In the genomic region with DNA sequence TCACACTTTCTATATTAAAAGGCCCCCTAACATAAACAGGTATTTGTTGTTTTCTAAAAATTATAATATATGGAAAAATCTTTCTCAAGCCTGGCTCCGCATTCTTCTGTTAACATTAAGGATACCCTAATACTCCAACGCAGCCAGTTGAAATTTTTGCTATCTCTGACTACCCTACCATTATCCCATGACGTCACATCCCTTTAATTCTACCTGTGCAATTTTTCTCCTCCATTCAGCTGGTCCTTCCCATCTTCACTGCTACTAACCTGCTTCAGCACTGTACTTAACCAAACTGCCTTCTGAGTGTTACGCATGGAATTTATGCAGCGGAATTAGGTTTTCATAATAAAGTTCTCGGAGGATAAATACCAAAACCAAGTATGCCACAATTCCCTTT, we compare ENCODE assay signal across 10 cellular contexts. TPM values are rescaled to one million over a fixed set of nuclear protein-coding genes. Genes with fewer than 3 reads are reported as not detected.
DNase-seq lines count a peak whose midpoint lies in the region; ATAC-seq, FAIRE-seq and TF ChIP-seq lines count a peak whose summit lies in the region.
"Had no signal": no experiment of that assay in that cellular context is flagged by ENCODE, and none has a peak within 500 bp of the region (broad histone marks: within the 10 kb centered on the region; RNA-seq: fewer than 3 reads in every experiment).

No MANE protein-coding gene starts in this region.

- H4K20me1 ChIP-seq in K562 (replicated peaks; ENCODE audit: control insufficient read depth, insufficient read depth, low read length), result no peaks in the 10 kb centered on the region

- TF ChIP-seq RAD21 in K562 (CRISPR knock-in tag; conservative IDR thresholded peaks at IDR 0.05 in 1 of 2, IDR thresholded peaks at IDR 0.05 in 1 of 2), result no peak

- no peak for TF ChIP-seq CTCF in K562 (IDR thresholded peaks at IDR 0.05 in 2 of 3, conservative IDR thresholded peaks at IDR 0.05 in 1 of 3; ENCODE audit: insufficient read depth in 2 of 3, low read depth in 1 of 3, low read length in 3 of 3)

- H3K79me2 ChIP-seq in K562 (ENCODE audit: control insufficient read depth, insufficient read depth, low read length), result peaks cover 24% of the 10 kb centered on the region

- DNase-seq in stimulated activated naive CD8-positive, alpha-beta T cell treated with anti-CD3 and anti-CD28 coated beads, Interleukin-15, Interleukin-2, amounts not matched to agents 100 U/mL and 50 U/mL, for 24 hours, result no peak
- no peak for DNase-seq in K562 (ENCODE audit: extremely low read depth in 1 of 4, low spot score in 3 of 4)
- no peak for DNase-seq in Ammon's horn (ENCODE audit: low spot score)
- DNase-seq in NCI-H1417 (lab: John Stamatoyannopoulos, UW), result no peak
- DNase-seq: retina had no signal

- POLR2A ChIA-PET in K562 (lab: Yijun Ruan, JAX), result interaction anchor here (0.7 kb wide), 1 partner anchor 10 kb away, joined by 3 read pairs; no protein-coding TSS in a partner anchor

- H3K4me3 ChIP-seq in K562 (peak overlapping the region; percentile 91), mucosa of rectum (ENCODE audit: low read length in 2 of 2) (peak overlapping the region; percentile 95 to 100)

- TF ChIP-seq EP300 in K562 (IDR thresholded peaks at IDR 0.05; ENCODE audit: low read length), result no peak

- H3K4me2 ChIP-seq in K562 (ENCODE audit: insufficient read depth, low read length), result peak overlapping the region; percentile 93

- peak overlapping the region; percentile 93 for H3K27ac ChIP-seq in K562 (ENCODE audit: extremely low read depth, low read depth, low read length)
- H3K27ac ChIP-seq in mucosa of rectum (ENCODE audit: low read depth in 2 of 2, low read length in 2 of 2), result no peak overlapping the region

- CTCF ChIA-PET in K562 (lab: Yijun Ruan, JAX; ENCODE audit: low intra/inter-chr PET ratio), result no interaction called here

- no peaks in the 10 kb centered on the region for H3K27me3 ChIP-seq in K562 (ENCODE audit: control insufficient read depth in 2 of 2, insufficient read depth in 2 of 2, low read length in 2 of 2)
- no peaks in the 10 kb centered on the region for H3K27me3 ChIP-seq in mucosa of rectum (ENCODE audit: control insufficient read depth in 2 of 2, insufficient read depth in 2 of 2, low read length in 2 of 2)

- H3K4me1 Mint-ChIP-seq in stimulated activated naive CD8-positive, alpha-beta T cell treated with anti-CD3 and anti-CD28 coated beads, Interleukin-15, Interleukin-2, amounts not matched to agents 100 ng/mL and 50 ng/mL, for 24 hours (ENCODE audit: low read depth), result peaks cover 52% of the 10 kb centered on the region

- no TSS peak for BruUV-seq in K562 (replicated peaks; lab: Mats Ljungman, UMichigan)

- ATAC-seq in stimulated activated naive CD8-positive, alpha-beta T cell treated with anti-CD3 and anti-CD28 coated beads, Interleukin-15, Interleukin-2, amounts not matched to agents 100 U/mL and 50 U/mL, for 24 hours, result no peak
- ATAC-seq in K562 (no peak), HG02623 (IDR thresholded peaks at IDR 0.05; ENCODE audit: unreplicated experiment) (no peak), HG02571 (IDR thresholded peaks at IDR 0.05; ENCODE audit: unreplicated experiment) (no peak)

- H3K36me3 Mint-ChIP-seq in stimulated activated naive CD8-positive, alpha-beta T cell treated with anti-CD3 and anti-CD28 coated beads, Interleukin-15, Interleukin-2, amounts not matched to agents 100 ng/mL and 50 ng/mL, for 24 hours (ENCODE audit: low read depth), result peaks cover 14% of the 10 kb centered on the region

- H3K36me3 ChIP-seq in K562 (ENCODE audit: control insufficient read depth, insufficient read depth, low read length) (peaks cover 18% of the 10 kb centered on the region; the same call in 1 of the 3 replicates), mucosa of rectum (ENCODE audit: control insufficient read depth in 2 of 2, insufficient read depth in 2 of 2, low read length in 2 of 2) (no peaks in the 10 kb centered on the region)

- H2AFZ ChIP-seq in K562 (ENCODE audit: low read depth, low read length), result 0 out of 2 replicates have a peak overlapping the region, but pooled peaks have one; percentile 44

- 35% methylated on average over 6 of the region's 6 CpGs for WGBS in K562 (ENCODE audit: insufficient coverage, low coverage, missing lambda C conversion rate)

- no peaks in the 10 kb centered on the region for H3K9me1 ChIP-seq in K562 (ENCODE audit: control insufficient read depth, insufficient read depth, low read length)

- H3K9me3 Mint-ChIP-seq in stimulated activated naive CD8-positive, alpha-beta T cell treated with anti-CD3 and anti-CD28 coated beads, Interleukin-15, Interleukin-2, amounts not matched to agents 100 ng/mL and 50 ng/mL, for 24 hours, result no peaks in the 10 kb centered on the region

- H3K27me3 Mint-ChIP-seq in stimulated activated naive CD8-positive, alpha-beta T cell treated with anti-CD3 and anti-CD28 coated beads, Interleukin-15, Interleukin-2, amounts not matched to agents 100 ng/mL and 50 ng/mL, for 24 hours, result no peaks in the 10 kb centered on the region

- peak overlapping the region; percentile 97 for H3K27ac Mint-ChIP-seq in stimulated activated naive CD8-positive, alpha-beta T cell treated with anti-CD3 and anti-CD28 coated beads, Interleukin-15, Interleukin-2, amounts not matched to agents 100 ng/mL and 50 ng/mL, for 24 hours

- intact Hi-C loops in K562 (cut with micrococcal nuclease), result no loop called here

- FAIRE-seq in K562 (lab: Jason Lieb, UNC), result peak; percentile 67
- FAIRE-seq: G401.6 had no signal

- no peaks in the 10 kb centered on the region for H3K9me3 ChIP-seq in K562 (replicated peaks; ENCODE audit: control insufficient read depth, insufficient read depth, low read depth, low read length)
- H3K9me3 ChIP-seq in mucosa of rectum (ENCODE audit: control insufficient read depth in 2 of 2, low read length in 2 of 2), result no peaks in the 10 kb centered on the region

- peaks cover 3 to 6% of the 10 kb centered on the region in 2 experiments; a peak in 3 of 5 replicates for H3K4me1 ChIP-seq in K562 (replicated peaks in 1 of 2; ENCODE audit: control insufficient read depth in 2 of 2, insufficient read depth in 2 of 2, low read length in 2 of 2)
- peaks cover 6 to 10% of the 10 kb centered on the region in 2 donors for H3K4me1 ChIP-seq in mucosa of rectum (ENCODE audit: control insufficient read depth in 2 of 2, insufficient read depth in 2 of 2, low read length in 2 of 2)

- in situ Hi-C loops in K562 (cut with MboI), result no loop called here

- TF ChIP-seq POLR2A in K562 (conservative IDR thresholded peaks at IDR 0.05), result no peak

- H3K4me3 Mint-ChIP-seq in stimulated activated naive CD8-positive, alpha-beta T cell treated with anti-CD3 and anti-CD28 coated beads, Interleukin-15, Interleukin-2, amounts not matched to agents 100 ng/mL and 50 ng/mL, for 24 hours, result peak overlapping the region; percentile 99

- H3K9ac ChIP-seq in K562 (ENCODE audit: insufficient read depth in 1 of 2, low read depth in 2 of 2, low read length in 2 of 2) (peak overlapping the region; percentile 48 to 91; a peak in 2 of 4 replicates), mucosa of rectum (ENCODE audit: low read depth in 1 of 2, low read length in 2 of 2) (peak overlapping the region in 1 of 2 donors; percentile 98)

TF ChIP-seq in K562, 482 proteins besides CTCF, POLR2A, EP300 and RAD21 (continues in another document):
- TF ChIP-seq, protein P1, sequence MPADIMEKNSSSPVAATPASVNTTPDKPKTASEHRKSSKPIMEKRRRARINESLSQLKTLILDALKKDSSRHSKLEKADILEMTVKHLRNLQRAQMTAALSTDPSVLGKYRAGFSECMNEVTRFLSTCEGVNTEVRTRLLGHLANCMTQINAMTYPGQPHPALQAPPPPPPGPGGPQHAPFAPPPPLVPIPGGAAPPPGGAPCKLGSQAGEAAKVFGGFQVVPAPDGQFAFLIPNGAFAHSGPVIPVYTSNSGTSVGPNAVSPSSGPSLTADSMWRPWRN (IDR thresholded peaks at IDR 0.05; ENCODE audit: low read depth), result no peak

RNA-seq across cellular contexts. Expression of a gene that starts 1.0 kb away (rescaled TPM):
- 9.8 and 32.6 TPM in 2 replicates for total RNA-seq in K562 (2011; cell fraction: chromatin; rRNA removed; ENCODE audit: low replicate concordance)
- total RNA-seq in K562 (2011; cell fraction: nucleolus; rRNA removed), result 6.0 and 6.3 TPM in 2 replicates
- 10.9 and 12.4 TPM in 2 replicates for total RNA-seq in K562 (2011; cell fraction: nucleoplasm; rRNA removed)
- 20.2 and 20.3 TPM in 2 replicates for total RNA-seq in K562 (2014; rRNA removed)
- total RNA-seq in K562 (2014; rRNA removed; fragmentation: Illumina TruSeq; extraction: Trizol), result 37.7 and 39.8 TPM in 2 replicates
- 26.7 and 30.9 TPM in 2 replicates for total RNA-seq in K562 (2015; rRNA removed; fragmentation: Illumina TruSeq; extraction: Trizol)
- total RNA-seq in K562 (2021), result 23.7 and 24.9 TPM in 2 replicates
- 22.7 and 32.1 TPM in 2 replicates for polyA plus RNA-seq in K562 (2011; rRNA removed)
- 7.2 and 10.4 TPM in 2 replicates for polyA plus RNA-seq in K562 (2011; cell fraction: cytosol; rRNA removed)
- polyA plus RNA-seq in K562 (2011; cell fraction: nucleus; rRNA removed), result 8.4 and 10.9 TPM in 2 replicates
- polyA plus RNA-seq in K562 (2012), result 18.5 and 20.7 TPM in 2 replicates
- polyA plus RNA-seq in K562 (2014; fragmentation: Illumina TruSeq; extraction: Trizol), result 29.3 and 39.3 TPM in 2 replicates
- polyA plus RNA-seq in K562 (2014; fragmentation: Nextera tagmentation; extraction: Ambion mirVana), result 10 to 100 TPM; 50.8 to 57.8 TPM
- polyA plus RNA-seq in K562 (2014; rRNA removed), result 32.9 and 37.1 TPM in 2 replicates
- 21.1 and 23.8 TPM in 2 replicates for polyA minus RNA-seq in K562 (2011; rRNA and poly(A)+ RNA removed)
- 7.0 and 8.1 TPM in 2 replicates for polyA minus RNA-seq in K562 (2011; cell fraction: cytosol; rRNA and poly(A)+ RNA removed)
- polyA minus RNA-seq in K562 (2011; cell fraction: nucleus; rRNA and poly(A)+ RNA removed), result 7.4 and 17.3 TPM in 2 replicates

RNA-seq across cellular contexts. Expression of a gene that starts 19.4 kb away (rescaled TPM):
- total RNA-seq in K562 (2011; cell fraction: chromatin; rRNA removed; ENCODE audit: low replicate concordance), result 8.2 and 9.6 TPM in 2 replicates
- 7.4 and 8.2 TPM in 2 replicates for total RNA-seq in K562 (2011; cell fraction: nucleolus; rRNA removed)
- 8.7 and 9.5 TPM in 2 replicates for total RNA-seq in K562 (2011; cell fraction: nucleoplasm; rRNA removed)
- total RNA-seq in K562 (2014; rRNA removed) (30.5 TPM in 2 replicates), K562 (2014; rRNA removed; fragmentation: Illumina TruSeq; extraction: Trizol) (23.1 and 23.8 TPM in 2 replicates), K562 (2015; rRNA removed; fragmentation: Illumina TruSeq; extraction: Trizol) (20.3 and 20.7 TPM in 2 replicates), K562 (2021) (23.5 and 23.9 TPM in 2 replicates)
- polyA plus RNA-seq in K562 (2011; rRNA removed) (15.5 and 24.2 TPM in 2 replicates), K562 (2014; fragmentation: Illumina TruSeq; extraction: Trizol) (16.2 and 19.0 TPM in 2 replicates), K562 (2014; fragmentation: Nextera tagmentation; extraction: Ambion mirVana) (1 to 10 TPM; 3.5 to 6.6 TPM), K562 (2014; rRNA removed) (14.9 and 18.9 TPM in 2 replicates)
- 16.3 and 17.3 TPM in 2 replicates for polyA plus RNA-seq in K562 (2011; cell fraction: cytosol; rRNA removed)
- polyA plus RNA-seq in K562 (2011; cell fraction: nucleus; rRNA removed), result 7.8 and 9.3 TPM in 2 replicates
- 8.7 and 14.1 TPM in 2 replicates for polyA plus RNA-seq in K562 (2012)
- 34.0 and 38.3 TPM in 2 replicates for polyA minus RNA-seq in K562 (2011; rRNA and poly(A)+ RNA removed)
- polyA minus RNA-seq in K562 (2011; cell fraction: cytosol; rRNA and poly(A)+ RNA removed), result 20.4 and 25.9 TPM in 2 replicates
- 5.7 and 8.2 TPM in 2 replicates for polyA minus RNA-seq in K562 (2011; cell fraction: nucleus; rRNA and poly(A)+ RNA removed)
